8 cellular contexts compared by ENCODE assay signal in the genomic region with DNA sequence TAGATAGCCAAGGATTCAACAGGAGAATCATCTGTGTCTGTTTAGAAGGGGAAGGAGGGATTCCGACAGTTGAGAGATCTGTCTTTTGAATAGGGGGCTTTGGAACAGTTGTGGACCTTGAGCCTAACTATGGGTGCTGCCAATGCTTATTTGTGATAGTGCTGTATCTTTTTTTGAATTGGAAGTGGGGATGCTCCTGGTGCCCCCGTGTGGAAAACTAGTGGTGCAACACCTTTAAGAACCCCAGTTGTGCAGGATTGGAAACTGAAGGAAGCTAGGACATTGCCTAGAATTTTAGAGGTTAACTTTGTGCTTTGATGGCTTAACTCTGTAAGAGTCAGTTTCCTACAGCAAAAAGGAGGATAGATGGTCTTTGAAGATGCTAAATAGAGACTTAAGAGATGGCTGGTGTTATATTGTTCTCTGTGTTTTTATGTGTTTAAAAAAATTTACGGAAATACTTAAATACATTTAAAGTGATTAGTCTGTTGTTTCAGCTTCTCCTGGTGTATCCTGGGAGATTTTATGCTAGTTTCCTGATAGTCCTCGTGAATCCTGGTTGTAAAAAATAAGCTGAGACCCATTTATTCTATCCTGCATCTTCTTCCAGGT.
DNase-seq lines count a peak whose midpoint lies in the region; ATAC-seq, FAIRE-seq and TF ChIP-seq lines count a peak whose summit lies in the region.

No MANE protein-coding gene starts in this region.

- WGBS in pancreas, 2 donors, result 46 to 55% methylated on average over 4 of the region's 4 CpGs

- DNase-seq in AG09319 (ENCODE audit: extremely low read depth, low read depth), result no peak
- DNase-seq in GM13976 (ENCODE audit: low spot score), result peak; percentile 40
- peak; percentile 38 for DNase-seq in NCI-H69 (lab: John Stamatoyannopoulos, UW)
- peak; percentile 28 for DNase-seq in activated T-cell treated with anti-CD3 and anti-CD28 coated beads for 48 hours (ENCODE audit: low read depth)
- DNase-seq in foreskin keratinocyte, result peak in 1 of 2 donors; percentile 26
- DNase-seq in pancreas, result peak in 1 of 6 donors; percentile 42

- H3K27ac ChIP-seq in foreskin keratinocyte (no peak overlapping the region), pancreas (no peak overlapping the region)

- H3K27me3 ChIP-seq in foreskin keratinocyte, result no peaks in the 10 kb centered on the region
- no peaks in the 10 kb centered on the region for H3K27me3 ChIP-seq in pancreas

- intact Hi-C loops in pancreas (cut with DNase I), result no loop called here

- no peak overlapping the region for H3K4me3 ChIP-seq in pancreas

- H3K4me1 ChIP-seq in foreskin keratinocyte, result peaks cover 24% of the 10 kb centered on the region
- H3K4me1 ChIP-seq in pancreas, result peaks cover 0 to 11% (median 0%) of the 10 kb centered on the region in 3 donors

- H3K9me3 ChIP-seq in pancreas, result no peaks in the 10 kb centered on the region

- TF ChIP-seq CTCF in AG09319 (IDR thresholded peaks at IDR 0.05; ENCODE audit: low read depth, low read length) (peak; percentile 77), GM13976 (IDR thresholded peaks at IDR 0.05; ENCODE audit: borderline replicate concordance, control extremely low read depth, extremely low read depth, insufficient read depth, missing control alignments) (peak; percentile 56), foreskin keratinocyte (conservative IDR thresholded peaks at IDR 0.05) (peak; percentile 74), pancreas (IDR thresholded peaks at IDR 0.05) (peak in 2 of 4 donors; percentile 25 to 55)

- in situ Hi-C loops in GM13976 (cut with MboI; ENCODE audit: low sequenced_read_pairs, unreplicated experiment), result loop anchor here (25.0 kb wide), 1 partner anchor 194 kb away; no protein-coding TSS in a partner anchor

- FAIRE-seq in pancreas (lab: Jason Lieb, UNC), result no peak

- ATAC-seq in foreskin keratinocyte (peak; percentile 52), pancreas (peak; percentile 60 to 91 (median 87)), GM19328 (IDR thresholded peaks at IDR 0.05; ENCODE audit: unreplicated experiment) (no peak), HG02642 (IDR thresholded peaks at IDR 0.05; ENCODE audit: poor library complexity, unreplicated experiment) (no peak)

- peaks cover 0 to 12% (median 0%) of the 10 kb centered on the region in 3 donors for H3K36me3 ChIP-seq in pancreas

Comparison
In these comparisons a context has a peak if more than half of its experiments do, and no peak if none do; other contexts are left out.
1. ATAC-seq: peak in foreskin keratinocyte (single experiment) and pancreas (4 of 4); none in GM19328 (single experiment) and HG02642 (single experiment).